In the genomic region with DNA sequence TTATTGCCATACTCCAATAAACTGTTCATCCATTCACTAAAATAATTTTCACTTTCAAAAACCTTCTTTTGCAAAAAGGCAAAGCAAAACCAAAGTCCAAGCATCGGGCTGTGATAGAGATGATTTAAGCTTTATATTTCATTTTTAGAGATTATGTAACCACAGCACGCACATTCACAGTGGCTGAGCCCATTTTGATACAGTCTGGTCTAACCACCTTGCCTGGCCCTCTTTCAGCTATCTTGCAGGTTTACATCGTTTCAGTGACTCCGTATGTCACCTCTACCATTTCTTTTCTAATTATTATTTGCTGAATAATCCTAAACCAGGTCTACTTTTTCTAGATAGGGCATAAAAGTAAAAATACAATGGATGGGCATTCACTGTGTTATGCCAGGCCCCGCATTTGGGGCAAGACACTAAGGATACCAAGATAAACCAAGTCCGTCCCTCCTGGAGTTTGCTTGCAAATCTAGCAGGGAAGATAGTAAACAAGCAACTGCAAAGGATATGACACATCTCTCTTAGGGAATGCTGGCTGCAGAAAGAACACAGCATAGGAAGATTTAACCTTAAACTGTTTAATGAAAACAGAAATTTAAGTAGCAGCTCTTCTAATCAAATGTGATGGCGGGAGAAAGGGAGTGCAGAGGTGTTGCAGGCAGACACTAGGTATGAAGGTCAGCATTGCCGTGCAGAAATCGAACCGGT, we compare ENCODE assay signal across 8 cellular contexts. TPM values are rescaled to one million over a fixed set of nuclear protein-coding genes. Genes with fewer than 3 reads are reported as not detected.
A peak's percentile ranks its signal among the peaks of the same experiment; 100 is the strongest.
DNase-seq lines count a peak whose midpoint lies in the region; ATAC-seq and TF ChIP-seq lines count a peak whose summit lies in the region.

No MANE protein-coding gene starts in this region.

- H3K4me3 ChIP-seq in DOHH2 (ENCODE audit: low read length): peak overlapping the region; percentile 86
- peak overlapping the region; percentile 83 for H3K4me3 ChIP-seq in PC-9
- H3K4me3 ChIP-seq in epithelial cell of esophagus (ENCODE audit: low read length): peak overlapping the region; percentile 64
- H3K4me3 ChIP-seq in trophoblast cell (ENCODE audit: low read depth, low read length): peak overlapping the region; percentile 95

- H3K9me3 ChIP-seq in DOHH2 (ENCODE audit: control insufficient read depth, insufficient read depth, low read length) (no peaks in the 10 kb centered on the region), PC-9 (ENCODE audit: insufficient read depth, low read depth) (no peaks in the 10 kb centered on the region), trophoblast cell (ENCODE audit: insufficient read depth, low read depth, low read length) (no peaks in the 10 kb centered on the region)

- H3K14ac ChIP-seq in trophoblast cell (ENCODE audit: low read length): no peak overlapping the region

- POLR2A ChIA-PET in PC-9 (lab: Charles Lee; ENCODE audit: unreplicated experiment): no interaction called here

- no peak overlapping the region for H3K23ac ChIP-seq in trophoblast cell (ENCODE audit: low read length)

- H2AFZ ChIP-seq in PC-9 (peak overlapping the region; percentile 76; the same call in 1 of the 2 replicates), trophoblast cell (ENCODE audit: insufficient read depth, low read length, poor library complexity) (no peak overlapping the region)

- DNase-seq in PC-9 (no peak), epithelial cell of esophagus (ENCODE audit: low read depth) (peak; percentile 29), trophoblast cell (no peak), anterior cingulate cortex (lab: John Stamatoyannopoulos, UW) (no peak), NCI-H69 (lab: John Stamatoyannopoulos, UW) (no peak), NCI-H446 (lab: John Stamatoyannopoulos, UW) (no peak)

- H4K20me1 ChIP-seq in DOHH2 (ENCODE audit: control insufficient read depth, insufficient read depth, low read depth, low read length) (peaks cover 14% of the 10 kb centered on the region; the same call in 1 of the 2 replicates), PC-9 (ENCODE audit: insufficient read depth) (no peaks in the 10 kb centered on the region; the same call in 1 of the 2 replicates)

- intact Hi-C loops in PC-9 (cut with micrococcal nuclease; ENCODE audit: unreplicated experiment): loop anchor here (2.0 to 10.0 kb wide), 5 partner anchors 51 to 361 kb away; partner anchors contain the start of gene IRF2

- H3K27me3 ChIP-seq in DOHH2 (ENCODE audit: control insufficient read depth, low read length) (no peaks in the 10 kb centered on the region), PC-9 (ENCODE audit: insufficient read depth, low read depth) (no peaks in the 10 kb centered on the region), trophoblast cell (ENCODE audit: insufficient read depth, low read length) (no peaks in the 10 kb centered on the region)

- no peak overlapping the region for H3K9ac ChIP-seq in trophoblast cell (ENCODE audit: low read length)

- H3K79me1 ChIP-seq in trophoblast cell (ENCODE audit: low read length): peaks cover 15% of the 10 kb centered on the region

- H4K8ac ChIP-seq in trophoblast cell (ENCODE audit: low read depth, low read length): no peak overlapping the region

- no peak overlapping the region for H2BK5ac ChIP-seq in trophoblast cell (ENCODE audit: low read depth, low read length, poor library complexity)

- H3K27ac ChIP-seq in DOHH2 (ENCODE audit: low read depth, low read length) (no peak overlapping the region), PC-9 (peak overlapping the region; percentile 73; the same call in 1 of the 2 replicates), trophoblast cell (ENCODE audit: low read depth, low read length) (no peak overlapping the region)

- H3K79me2 ChIP-seq in DOHH2 (ENCODE audit: control insufficient read depth, low read length) (peaks cover 77% of the 10 kb centered on the region), PC-9 (ENCODE audit: low read depth) (peaks cover 48% of the 10 kb centered on the region), trophoblast cell (ENCODE audit: control insufficient read depth, insufficient read depth, low read length, poor library complexity) (peaks cover 19% of the 10 kb centered on the region)

- peaks cover 42% of the 10 kb centered on the region for H3K4me1 ChIP-seq in DOHH2 (ENCODE audit: control insufficient read depth, low read length)
- peaks cover 20% of the 10 kb centered on the region for H3K4me1 ChIP-seq in PC-9 (replicated peaks; ENCODE audit: insufficient read depth)
- peaks cover 8 to 9% of the 10 kb centered on the region in 2 experiments for H3K4me1 ChIP-seq in trophoblast cell (ENCODE audit: control insufficient read depth in 1 of 2, insufficient read depth in 2 of 2, low read length in 2 of 2)

- no CpG with 5 or more reads among the region's 10 CpGs for WGBS in trophoblast cell (ENCODE audit: extremely low coverage, insufficient coverage, insufficient read length)

- TF ChIP-seq CTCF in DOHH2 (IDR thresholded peaks at IDR 0.05; ENCODE audit: low read depth, low read length, poor library complexity, severe bottlenecking) (no peak), PC-9 (conservative IDR thresholded peaks at IDR 0.05) (no peak), epithelial cell of esophagus (IDR thresholded peaks at IDR 0.05; ENCODE audit: insufficient read depth, low read depth, low read length, missing control alignments) (no peak)

- H3K9me2 ChIP-seq in DOHH2 (replicated peaks; ENCODE audit: control insufficient read depth, low read length): no peaks in the 10 kb centered on the region
- H3K9me2 ChIP-seq in PC-9 (ENCODE audit: insufficient read depth): no peaks in the 10 kb centered on the region

- H3K4ac ChIP-seq in trophoblast cell (ENCODE audit: low read depth, low read length): peak overlapping the region; percentile 79

- CTCF ChIA-PET in PC-9 (lab: Charles Lee): interaction anchor here (0.6 kb wide), 2 partner anchors 289 to 1047 kb away, joined by 3 read pairs; no protein-coding TSS in a partner anchor

- no peaks in the 10 kb centered on the region for H3F3A ChIP-seq in DOHH2 (ENCODE audit: control insufficient read depth, insufficient read depth)
- no peaks in the 10 kb centered on the region for H3F3A ChIP-seq in PC-9 (ENCODE audit: insufficient read depth, low read depth)

- no peak overlapping the region for H2BK120ac ChIP-seq in trophoblast cell (ENCODE audit: insufficient read depth, low read length, poor library complexity)

- H2BK12ac ChIP-seq in trophoblast cell (ENCODE audit: low read length): no peak overlapping the region

- no peak overlapping the region for H3K18ac ChIP-seq in trophoblast cell (ENCODE audit: low read length)

- no peak overlapping the region for H4K91ac ChIP-seq in trophoblast cell (ENCODE audit: low read depth, low read length)

- no peak overlapping the region for H4K12ac ChIP-seq in trophoblast cell (ENCODE audit: low read depth, low read length)

- H2AK5ac ChIP-seq in trophoblast cell (ENCODE audit: low read length): no peak overlapping the region

- peak overlapping the region; percentile 85 for H3K4me2 ChIP-seq in DOHH2 (ENCODE audit: low read length)
- peak overlapping the region; percentile 90 for H3K4me2 ChIP-seq in PC-9
- peak overlapping the region; percentile 71 for H3K4me2 ChIP-seq in trophoblast cell (ENCODE audit: low read length)

- TSS peak; percentile 38 for BruUV-seq in PC-9 (replicated peaks; lab: Mats Ljungman, UMichigan)

- no peak for ATAC-seq in HG02798 (IDR thresholded peaks at IDR 0.05; ENCODE audit: poor library complexity, unreplicated experiment)

- H3K36me3 ChIP-seq in DOHH2 (ENCODE audit: control insufficient read depth, low read length): peaks cover 53% of the 10 kb centered on the region
- H3K36me3 ChIP-seq in PC-9 (ENCODE audit: low read depth): no peaks in the 10 kb centered on the region
- no peaks in the 10 kb centered on the region for H3K36me3 ChIP-seq in trophoblast cell (ENCODE audit: control insufficient read depth in 1 of 2, insufficient read depth in 2 of 2, low read length in 2 of 2)

RNA-seq across cellular contexts. Expression of gene CASP3, which starts 1.7 kb away (rescaled TPM):
- total RNA-seq in PC-9 (2021): 33.5 and 35.7 TPM in 2 replicates
- 17.1 and 17.5 TPM in 2 replicates for polyA plus RNA-seq in trophoblast cell (2013)

RNA-seq across cellular contexts. Expression of gene PRIMPOL, which starts 2.0 kb away (rescaled TPM):
- 23.2 and 29.5 TPM in 2 replicates for total RNA-seq in PC-9 (2021)
- 6.9 and 7.4 TPM in 2 replicates for polyA plus RNA-seq in trophoblast cell (2013)
